Comparison of ENCODE assay signal across 11 cellular contexts in genomic region chr20:16475225-16475624, GRCh38.
DNase-seq lines count a peak whose midpoint lies in the region; ATAC-seq and TF ChIP-seq lines count a peak whose summit lies in the region.
"Had no signal": no experiment of that assay in that cellular context is flagged by ENCODE, and none has a peak within 500 bp of the region (broad histone marks: within the 10 kb centered on the region; RNA-seq: fewer than 3 reads in every experiment).

No MANE protein-coding gene starts in this region.

- no peak overlapping the region for H2AK9ac ChIP-seq in IMR-90 (replicated peaks; ENCODE audit: low read depth, low read length, poor library complexity)

- H2BK15ac ChIP-seq in IMR-90 (ENCODE audit: low read depth, low read length) = no peak overlapping the region

- H2BK120ac ChIP-seq in IMR-90 (ENCODE audit: low read depth, low read length) = no peak overlapping the region

- H3K27me3 Mint-ChIP-seq in nephron progenitor cell (ENCODE audit: low read depth, poor library complexity) = no peaks in the 10 kb centered on the region
- H3K27me3 Mint-ChIP-seq: activated CD4-positive, alpha-beta memory T cell treated with anti-CD3 and anti-CD28 coated beads for 36 hours had no signal

- H4K5ac ChIP-seq in IMR-90 (ENCODE audit: low read depth, low read length) = no peak overlapping the region

- no peaks in the 10 kb centered on the region for H3K79me1 ChIP-seq in IMR-90 (ENCODE audit: low read depth in 1 of 2, low read length in 2 of 2)

- H3K9me1 ChIP-seq in IMR-90 (ENCODE audit: insufficient read depth, low read length) = 0 out of 2 replicates have a peak, but pooled peaks cover 4% of the 10 kb centered on the region

- CTCF ChIA-PET in IMR-90 (lab: Yijun Ruan, JAX) = interaction anchor here (0.9 to 1.4 kb wide), 3 partner anchors 15 to 229 kb away, joined by 3 to 8 read pairs (median 3); no protein-coding TSS in a partner anchor

- no peaks in the 10 kb centered on the region for H3K27me3 ChIP-seq in IMR-90 (ENCODE audit: control insufficient read depth, insufficient read depth, low read length)
- H3K27me3 ChIP-seq: heart left ventricle had no signal

- no peaks in the 10 kb centered on the region for H3K9me3 Mint-ChIP-seq in nephron progenitor cell
- H3K9me3 Mint-ChIP-seq: activated CD4-positive, alpha-beta memory T cell treated with anti-CD3 and anti-CD28 coated beads for 36 hours had no signal

- no peak overlapping the region for H2AK5ac ChIP-seq in IMR-90 (ENCODE audit: low read depth, low read length)

- H3K4me3 ChIP-seq in IMR-90 (ENCODE audit: insufficient read depth, low read depth, low read length) (no peak overlapping the region), SK-N-MC (no peak overlapping the region), skeletal muscle cell (ENCODE audit: low read depth, low read length) (no peak overlapping the region)
- H3K4me3 ChIP-seq: GM12878, heart left ventricle had no signal

- H3K14ac ChIP-seq in IMR-90 (replicated peaks; ENCODE audit: low read depth, low read length) = no peak overlapping the region

- no peak overlapping the region for H4K8ac ChIP-seq in IMR-90 (ENCODE audit: low read depth in 2 of 2, low read length in 2 of 2)

- DNase-seq in IMR-90 = peak; percentile 72
- DNase-seq in SK-N-MC (ENCODE audit: low read depth, low spot score) = no peak
- DNase-seq in kidney tubule cell (ENCODE audit: low spot score) = peak; percentile 57
- DNase-seq in skeletal muscle cell (ENCODE audit: low read depth) = peak; percentile 42
- DNase-seq in ACHN = no peak
- DNase-seq in nephron progenitor cell = no peak
- DNase-seq: activated CD4-positive, alpha-beta memory T cell treated with anti-CD3 and anti-CD28 coated beads for 36 hours; activated gamma-delta T cell treated with Interleukin-2 at 50 U/mL for 16 hours; heart left ventricle had no signal

- no peak overlapping the region for H2AFZ ChIP-seq in IMR-90 (replicated peaks; ENCODE audit: low read length, poor library complexity)

- no peak for TF ChIP-seq POLR2A in IMR-90 (IDR thresholded peaks at IDR 0.05; ENCODE audit: low read depth, low read length)

- WGBS in IMR-90 (ENCODE audit: extremely low coverage in 2 of 2, insufficient read length in 1 of 2), 2 experiments = no CpG with 5 or more reads among the region's 6 CpGs

- POLR2A ChIA-PET in IMR-90 (lab: Charles Lee; ENCODE audit: unreplicated experiment) = no interaction called here

- peak overlapping the region; percentile 54 for H3K4me2 ChIP-seq in IMR-90 (ENCODE audit: low read depth, low read length)

- no peak overlapping the region for H3K4ac ChIP-seq in IMR-90 (ENCODE audit: low read depth, low read length)

- H4K91ac ChIP-seq in IMR-90 (ENCODE audit: insufficient read depth, low read depth, low read length) = no peak overlapping the region

- H3K36me3 Mint-ChIP-seq in nephron progenitor cell (ENCODE audit: low read depth) = peaks cover 25% of the 10 kb centered on the region

- H3K23ac ChIP-seq in IMR-90 (ENCODE audit: low read depth, low read length) = no peak overlapping the region

- no peak overlapping the region for H2BK20ac ChIP-seq in IMR-90 (ENCODE audit: low read depth, low read length)

- H3K4me1 Mint-ChIP-seq in nephron progenitor cell = peaks cover 12% of the 10 kb centered on the region

- intact Hi-C loops in IMR-90 (cut with micrococcal nuclease) = no loop called here

- no peaks in the 10 kb centered on the region for H3K36me3 ChIP-seq in IMR-90 (ENCODE audit: control insufficient read depth, insufficient read depth, low read length)
- no peaks in the 10 kb centered on the region for H3K36me3 ChIP-seq in SK-N-MC (ENCODE audit: insufficient read depth, low read length)

- no peak overlapping the region for H3K27ac Mint-ChIP-seq in nephron progenitor cell
- H3K27ac Mint-ChIP-seq: activated CD4-positive, alpha-beta memory T cell treated with anti-CD3 and anti-CD28 coated beads for 36 hours had no signal

- no peak for TF ChIP-seq RAD21 in IMR-90 (IDR thresholded peaks at IDR 0.05; ENCODE audit: low read length)

- no peak overlapping the region for H3K9ac ChIP-seq in IMR-90 (ENCODE audit: low read depth, low read length)
- H3K9ac ChIP-seq in SK-N-MC (ENCODE audit: insufficient read length) = peak overlapping the region; percentile 17

- dilution Hi-C loops in IMR-90 (cut with HindIII; ENCODE audit: low sequenced_read_pairs, unreplicated experiment) = no loop called here

- no peak overlapping the region for H2BK5ac ChIP-seq in IMR-90 (ENCODE audit: low read depth, low read length, poor library complexity, severe bottlenecking)

- peak overlapping the region; percentile 5; the same call in 1 of the 2 replicates for H3K18ac ChIP-seq in IMR-90 (ENCODE audit: low read depth, low read length)

- H4K20me1 ChIP-seq in IMR-90 (ENCODE audit: insufficient read depth, low read length) = no peaks in the 10 kb centered on the region

- BruUV-seq in IMR-90 (replicated peaks; lab: Mats Ljungman, UMichigan) = no TSS peak

- no peak overlapping the region for H3K56ac ChIP-seq in IMR-90 (ENCODE audit: extremely low read depth, insufficient read depth, low read length)

- H3K4me3 Mint-ChIP-seq in nephron progenitor cell = no peak overlapping the region
- H3K4me3 Mint-ChIP-seq: activated CD4-positive, alpha-beta memory T cell treated with anti-CD3 and anti-CD28 coated beads for 36 hours had no signal

- ATAC-seq in IMR-90 (ENCODE audit: low read depth) = peak; percentile 77
- ATAC-seq in HG02840 (IDR thresholded peaks at IDR 0.05; ENCODE audit: low FRiP score, unreplicated experiment) = no peak

- H3K27ac ChIP-seq in IMR-90 (ENCODE audit: insufficient read depth, low read length) (peak overlapping the region; percentile 60; the same call in 1 of the 2 replicates), SK-N-MC (peak overlapping the region; percentile 63)

- in situ Hi-C loops in IMR-90 (cut with MboI; ENCODE audit: low sequenced_read_pairs) (no loop called here), ACHN (cut with HindIII; ENCODE audit: low pct_ligation_motif_present, low pct_unique_long_range_greater_than_20kb, low sequenced_read_pairs) (no loop called here)

- peaks cover 9% of the 10 kb centered on the region for H3K4me1 ChIP-seq in IMR-90 (ENCODE audit: control insufficient read depth, insufficient read depth, low read length)

- H3K9me3 ChIP-seq in IMR-90 (ENCODE audit: control insufficient read depth, insufficient read depth, low read length) (no peaks in the 10 kb centered on the region), SK-N-MC (ENCODE audit: low read depth, low read length) (no peaks in the 10 kb centered on the region)
- H3K9me3 ChIP-seq: heart left ventricle had no signal

- TF ChIP-seq CTCF in IMR-90 (conservative IDR thresholded peaks at IDR 0.05; ENCODE audit: low read depth, low read length) = no peak
- TF ChIP-seq CTCF in nephron progenitor cell (IDR thresholded peaks at IDR 0.05) = no peak

TF ChIP-seq in IMR-90, 13 proteins besides CTCF, POLR2A, EP300 and RAD21:
- TF ChIP-seq SMC3 (IDR thresholded peaks at IDR 0.05; ENCODE audit: low read depth, low read length) (no peak), ELK1 (IDR thresholded peaks at IDR 0.05; ENCODE audit: borderline replicate concordance, low read depth, low read length) (no peak), BHLHE40 (IDR thresholded peaks at IDR 0.05; ENCODE audit: low read depth, low read length) (no peak; the same call in 1 of the 2 replicates), RCOR1 (IDR thresholded peaks at IDR 0.05; ENCODE audit: insufficient replicate concordance, low read length) (no peak), MXI1 (IDR thresholded peaks at IDR 0.05; ENCODE audit: borderline replicate concordance, low read depth, low read length) (no peak), USF2 (IDR thresholded peaks at IDR 0.05; ENCODE audit: low read depth, low read length) (no peak), CHD1 (IDR thresholded peaks at IDR 0.05; ENCODE audit: low read depth, low read length) (no peak), NFE2L2 (IDR thresholded peaks at IDR 0.05; ENCODE audit: low read depth, low read length) (no peak), MAFK (IDR thresholded peaks at IDR 0.05; ENCODE audit: low read depth, low read length) (no peak), CEBPB (IDR thresholded peaks at IDR 0.05; ENCODE audit: low read depth, low read length) (no peak), FOS (IDR thresholded peaks at IDR 0.05; ENCODE audit: low read depth, low read length) (no peak), RFX5 (IDR thresholded peaks at IDR 0.05; ENCODE audit: low read depth, low read length) (no peak), MAZ (IDR thresholded peaks at IDR 0.05; ENCODE audit: borderline replicate concordance, low read depth, low read length) (no peak)

Comparison
In these comparisons a context has a peak if more than half of its experiments do, and no peak if none do; other contexts are left out.
1. DNase-seq: peak in IMR-90 (single experiment), kidney tubule cell (single experiment) and skeletal muscle cell (single experiment); none in SK-N-MC (single experiment), ACHN (single experiment) and nephron progenitor cell (single experiment).